7 cellular contexts compared by ENCODE assay signal in the genomic region with DNA sequence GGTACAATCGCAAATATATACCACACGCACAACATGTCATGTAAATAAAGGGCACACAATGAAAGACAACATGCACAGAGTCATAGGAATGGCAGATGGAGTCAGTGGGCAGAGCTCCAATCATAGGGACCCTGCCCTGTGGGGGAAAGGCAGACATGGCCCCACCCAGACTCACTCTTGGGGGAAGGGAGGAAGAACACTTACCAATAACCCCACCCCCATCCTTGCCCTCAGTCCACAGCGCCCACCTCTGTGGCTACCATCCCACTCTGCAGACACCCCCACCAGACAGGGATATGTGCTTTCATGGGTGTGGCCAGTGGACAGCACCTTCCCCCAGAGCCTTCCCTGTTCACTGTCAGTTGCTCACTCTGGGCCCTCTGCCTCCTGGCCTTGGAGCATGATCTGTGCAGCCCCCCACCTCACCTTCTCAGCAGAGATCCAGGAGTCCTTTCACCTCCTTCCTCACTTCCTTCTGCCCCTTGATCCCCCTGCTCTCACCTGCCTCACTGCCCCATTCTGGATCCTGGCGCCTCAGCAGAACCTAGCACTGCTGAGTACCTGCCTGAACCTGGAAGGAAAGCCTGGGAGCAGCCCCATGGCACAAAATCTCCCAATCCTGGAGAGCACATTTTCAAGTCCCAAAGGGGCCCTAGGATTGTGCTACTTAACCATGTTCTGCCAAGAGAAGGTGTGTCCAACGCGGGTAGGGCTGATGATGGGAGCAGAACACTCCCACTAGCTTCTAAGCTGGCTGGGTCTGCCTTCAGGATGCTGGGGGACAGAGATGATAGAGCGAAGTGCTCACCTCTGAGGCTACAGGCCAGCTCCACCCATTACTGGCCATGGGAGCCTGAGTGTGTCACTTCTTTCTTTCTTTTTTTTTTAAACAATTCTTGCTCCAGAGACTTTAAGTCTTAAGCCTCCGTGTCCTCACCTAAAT. TPM values are rescaled to one million over a fixed set of nuclear protein-coding genes. Genes with fewer than 3 reads are reported as not detected.
DNase-seq lines count a peak whose midpoint lies in the region; ATAC-seq and TF ChIP-seq lines count a peak whose summit lies in the region.

No MANE protein-coding gene starts in this region.

- no peak overlapping the region for H3K9ac ChIP-seq in neural progenitor cell

- H3K9me3 Mint-ChIP-seq in activated naive CD8-positive, alpha-beta T cell treated with anti-CD3 and anti-CD28 coated beads, Interleukin-2, amount 10 ng/mL, durations not matched to agents 7 days and 5 days: no peaks in the 10 kb centered on the region
- peaks cover 2% of the 10 kb centered on the region for H3K9me3 Mint-ChIP-seq in neural progenitor cell

- peaks cover 31% of the 10 kb centered on the region for H3K36me3 Mint-ChIP-seq in activated naive CD8-positive, alpha-beta T cell treated with anti-CD3 and anti-CD28 coated beads, Interleukin-2, amount 10 ng/mL, durations not matched to agents 7 days and 5 days
- peaks cover 11% of the 10 kb centered on the region for H3K36me3 Mint-ChIP-seq in neural progenitor cell

- peaks cover 71% of the 10 kb centered on the region for H3K4me1 Mint-ChIP-seq in activated naive CD8-positive, alpha-beta T cell treated with anti-CD3 and anti-CD28 coated beads, Interleukin-2, amount 10 ng/mL, durations not matched to agents 7 days and 5 days
- H3K4me1 Mint-ChIP-seq in neural progenitor cell: peaks cover 30% of the 10 kb centered on the region

- no peaks in the 10 kb centered on the region for H4K20me1 ChIP-seq in neural progenitor cell (ENCODE audit: low read depth)

- no peak overlapping the region for H2AFZ ChIP-seq in neural progenitor cell (replicated peaks)

- POLR2A ChIA-PET in activated naive CD8-positive, alpha-beta T cell treated with anti-CD3 and anti-CD28 coated beads, Interleukin-2, amount 10 ng/mL, durations not matched to agents 7 days and 5 days (lab: Charles Lee): interaction anchor here (0.7 to 9.9 kb wide), 14 partner anchors 10 to 86 kb away, joined by 3 to 210 read pairs (median 8); a partner anchor contains a TSS

- DNase-seq in NCI-H1436 (lab: John Stamatoyannopoulos, UW) (peak; percentile 56), neural progenitor cell (ENCODE audit: low spot score) (no peak), OCI-M2 (lab: John Stamatoyannopoulos, UW; ENCODE audit: unreplicated experiment) (no peak), ecto neural progenitor cell (ENCODE audit: low spot score) (no peak), right atrium auricular region (ENCODE audit: low spot score) (no peak)
- DNase-seq in activated naive CD8-positive, alpha-beta T cell treated with anti-CD3 and anti-CD28 coated beads, Interleukin-2, amount 10 ng/mL, durations not matched to agents 7 days and 5 days: peak; percentile 64

- H3K4me2 ChIP-seq in neural progenitor cell: peak overlapping the region; percentile 36

- H3K4me1 ChIP-seq in neural progenitor cell (peaks cover 18% of the 10 kb centered on the region), right atrium auricular region (peaks cover 0 to 15% of the 10 kb centered on the region in 2 donors)

- H3K36me3 ChIP-seq in neural progenitor cell: no peaks in the 10 kb centered on the region
- H3K36me3 ChIP-seq in right atrium auricular region: no peaks in the 10 kb centered on the region

- no peak for TF ChIP-seq CTCF in neural progenitor cell (IDR thresholded peaks at IDR 0.05)
- TF ChIP-seq CTCF in right atrium auricular region (IDR thresholded peaks at IDR 0.05): no peak

- H3K27ac Mint-ChIP-seq in activated naive CD8-positive, alpha-beta T cell treated with anti-CD3 and anti-CD28 coated beads, Interleukin-2, amount 10 ng/mL, durations not matched to agents 7 days and 5 days: peak overlapping the region; percentile 100
- H3K27ac Mint-ChIP-seq in neural progenitor cell: no peak overlapping the region

- peak overlapping the region; percentile 95; the same call in 1 of the 2 replicates for H3K4me3 ChIP-seq in GM08714 (ENCODE audit: low read length)
- no peak overlapping the region for H3K4me3 ChIP-seq in neural progenitor cell
- no peak overlapping the region for H3K4me3 ChIP-seq in right atrium auricular region

- H3K9me3 ChIP-seq in neural progenitor cell (ENCODE audit: low read depth): no peaks in the 10 kb centered on the region
- H3K9me3 ChIP-seq in right atrium auricular region: no peaks in the 10 kb centered on the region

- peak; percentile 9 for ATAC-seq in activated naive CD8-positive, alpha-beta T cell treated with anti-CD3 and anti-CD28 coated beads, Interleukin-2, amount 10 ng/mL, durations not matched to agents 7 days and 5 days (ENCODE audit: low read depth)

- no peaks in the 10 kb centered on the region for H3K79me2 ChIP-seq in neural progenitor cell (ENCODE audit: low read depth)

- peaks cover 45% of the 10 kb centered on the region for H3F3A ChIP-seq in neural progenitor cell (ENCODE audit: low read depth)

- no peak overlapping the region for H3K27ac ChIP-seq in neural progenitor cell
- H3K27ac ChIP-seq in right atrium auricular region: no peak overlapping the region

- H3K27me3 Mint-ChIP-seq in activated naive CD8-positive, alpha-beta T cell treated with anti-CD3 and anti-CD28 coated beads, Interleukin-2, amount 10 ng/mL, durations not matched to agents 7 days and 5 days: no peaks in the 10 kb centered on the region
- peaks cover 8% of the 10 kb centered on the region for H3K27me3 Mint-ChIP-seq in neural progenitor cell (ENCODE audit: insufficient read depth, low read depth)

- peaks cover 17% of the 10 kb centered on the region for H3K27me3 ChIP-seq in neural progenitor cell
- no peaks in the 10 kb centered on the region for H3K27me3 ChIP-seq in right atrium auricular region

- peak overlapping the region; percentile 97 for H3K4me3 Mint-ChIP-seq in activated naive CD8-positive, alpha-beta T cell treated with anti-CD3 and anti-CD28 coated beads, Interleukin-2, amount 10 ng/mL, durations not matched to agents 7 days and 5 days
- H3K4me3 Mint-ChIP-seq in neural progenitor cell: peak overlapping the region; percentile 89

RNA-seq across cellular contexts. Expression of a gene that starts 1.5 kb away (rescaled TPM):
- 100 to 1,000 TPM; 248 to 253 TPM for total RNA-seq in activated naive CD8-positive, alpha-beta T cell treated with anti-CD3 and anti-CD28 coated beads, Interleukin-2, amount 10 ng/mL, durations not matched to agents 7 days and 5 days
- 27.4 and 45.1 TPM in 2 replicates for total RNA-seq in neural progenitor cell (ENCODE audit: low replicate concordance)
- total RNA-seq in right atrium auricular region: 10 to 100 TPM; 11.9 to 13.9 TPM

RNA-seq across cellular contexts. Expression of a gene that starts 35.7 kb away (rescaled TPM):
- total RNA-seq in activated naive CD8-positive, alpha-beta T cell treated with anti-CD3 and anti-CD28 coated beads, Interleukin-2, amount 10 ng/mL, durations not matched to agents 7 days and 5 days: 10 to 100 TPM; 42.6 to 57.4 TPM
- total RNA-seq in neural progenitor cell (ENCODE audit: low replicate concordance) (4.6 and 8.7 TPM in 2 replicates), right atrium auricular region (10 to 100 TPM; 12.8 to 13.9 TPM)

RNA-seq across cellular contexts. Expression of a gene that starts 48.1 kb away (rescaled TPM):
- 100 to 1,000 TPM in 1 of 2 experiments, 10 to 100 TPM in 1; 97.1 to 102 TPM for total RNA-seq in activated naive CD8-positive, alpha-beta T cell treated with anti-CD3 and anti-CD28 coated beads, Interleukin-2, amount 10 ng/mL, durations not matched to agents 7 days and 5 days
- 3.2 and 4.5 TPM in 2 replicates for total RNA-seq in neural progenitor cell (ENCODE audit: low replicate concordance)
- 1 to 10 TPM; 2.0 to 3.0 TPM for total RNA-seq in right atrium auricular region

Comparison
In these comparisons a context has a peak if more than half of its experiments do, and no peak if none do; other contexts are left out.
1. DNase-seq: peak in NCI-H1436 (single experiment) and activated naive CD8-positive, alpha-beta T cell treated with anti-CD3 and anti-CD28 coated beads, Interleukin-2, amount 10 ng/mL, durations not matched to agents 7 days and 5 days (single experiment); none in neural progenitor cell (single experiment), OCI-M2 (single experiment), ecto neural progenitor cell (single experiment) and right atrium auricular region (single experiment).
2. RNA of a gene that starts 48.1 kb away (total RNA-seq): 97.1 to 102 TPM in activated naive CD8-positive, alpha-beta T cell treated with anti-CD3 and anti-CD28 coated beads, Interleukin-2, amount 10 ng/mL, durations not matched to agents 7 days and 5 days; 3.2 to 4.5 TPM in neural progenitor cell and 2.0 to 3.0 TPM in right atrium auricular region; every median in the first group is over 10 times any median in the second.